ENCODE assay signal across 8 cellular contexts in the genomic region with DNA sequence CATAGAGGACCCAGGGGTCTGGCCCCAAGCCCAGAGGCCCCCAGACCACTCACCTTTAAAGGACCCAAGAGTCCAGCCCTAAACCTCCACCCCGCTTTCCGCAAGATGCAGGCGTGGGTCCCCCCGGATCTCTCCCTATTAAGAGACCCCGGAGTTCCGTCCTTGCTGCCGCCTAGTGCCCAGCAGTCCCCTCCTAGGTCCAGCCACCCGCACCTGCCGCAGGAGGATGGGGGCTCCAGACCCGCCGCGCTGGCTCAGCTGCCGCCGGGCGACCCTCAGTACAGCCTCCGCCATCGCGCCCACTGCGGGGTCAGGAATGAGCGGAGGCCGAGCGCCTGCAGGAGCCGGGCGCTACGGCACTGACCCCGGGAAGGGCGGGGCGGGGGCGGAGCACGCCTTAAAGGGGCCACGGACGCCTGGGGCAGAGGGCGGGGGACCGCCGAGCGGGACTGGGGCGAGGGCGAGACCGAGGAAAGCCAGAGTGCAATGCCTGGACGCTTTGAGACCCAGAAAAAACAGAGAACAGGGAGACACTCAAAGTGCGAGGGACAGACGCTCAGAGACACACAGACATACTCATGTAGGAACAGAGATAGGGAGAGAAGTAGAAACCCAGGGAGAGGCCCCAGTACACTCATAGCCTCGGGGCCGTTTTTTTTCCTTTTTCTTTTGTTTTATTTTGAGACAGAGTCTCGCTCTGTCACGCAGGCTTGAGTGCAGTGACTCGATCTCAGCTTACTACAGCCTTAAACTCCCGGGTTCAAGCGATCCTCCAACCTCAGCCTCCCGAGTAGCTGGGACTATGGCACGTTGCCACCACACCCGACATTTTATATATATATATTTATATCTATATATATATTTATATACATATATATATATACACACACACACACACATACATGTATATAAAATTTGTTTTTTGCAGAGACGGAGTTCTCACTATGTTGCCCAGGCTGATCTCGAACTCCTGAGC. TPM values are rescaled to one million over a fixed set of nuclear protein-coding genes. Genes with fewer than 3 reads are reported as not detected.
DNase-seq lines count a peak whose midpoint lies in the region; ATAC-seq and TF ChIP-seq lines count a peak whose summit lies in the region.

A gene with protein sequence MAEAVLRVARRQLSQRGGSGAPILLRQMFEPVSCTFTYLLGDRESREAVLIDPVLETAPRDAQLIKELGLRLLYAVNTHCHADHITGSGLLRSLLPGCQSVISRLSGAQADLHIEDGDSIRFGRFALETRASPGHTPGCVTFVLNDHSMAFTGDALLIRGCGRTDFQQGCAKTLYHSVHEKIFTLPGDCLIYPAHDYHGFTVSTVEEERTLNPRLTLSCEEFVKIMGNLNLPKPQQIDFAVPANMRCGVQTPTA (minus strand): TSS at position 318 of the 976 bp plus-strand sequence. CDS start 24 bp downstream, at position 294.

- CTCF ChIA-PET in activated naive CD4-positive, alpha-beta T cell treated with anti-CD3 and anti-CD28 coated beads for 36 hours (lab: Charles Lee) = interaction anchor here (1.1 to 6.1 kb wide), 7 partner anchors 7 to 95 kb away, joined by 3 to 49 read pairs (median 12); no protein-coding TSS in a partner anchor

- H3K36me3 ChIP-seq in SJSA1 (no peaks in the 10 kb centered on the region; the same call in 1 of the 2 replicates), gastroesophageal sphincter (no peaks in the 10 kb centered on the region), neuron (ENCODE audit: insufficient read depth, low read length) (no peaks in the 10 kb centered on the region)

- H2AFZ ChIP-seq in neuron (ENCODE audit: low read depth, low read length) = peak within 1 kb of the TSS; percentile 58

- H3K4me1 ChIP-seq in SJSA1 (replicated peaks) (peaks cover 26% of the 10 kb centered on the region), gastroesophageal sphincter (peaks cover 0 to 51% (median 11%) of the 10 kb centered on the region in 3 donors), neuron (ENCODE audit: insufficient read depth, low read length) (peaks cover 15% of the 10 kb centered on the region)

- peak within 1 kb of the TSS; percentile 97 for H3K4me3 Mint-ChIP-seq in activated naive CD4-positive, alpha-beta T cell treated with anti-CD3 and anti-CD28 coated beads for 36 hours

- intact Hi-C loops in activated naive CD4-positive, alpha-beta T cell treated with anti-CD3 and anti-CD28 coated beads for 36 hours (cut with micrococcal nuclease) = loop anchor here (2.0 to 5.0 kb wide), 2 partner anchors 22 to 255 kb away; a partner anchor contains a TSS

- H3K27ac ChIP-seq in SJSA1 = peak within 1 kb of the TSS; percentile 55
- peak within 1 kb of the TSS; percentile 82 to 90 (median 89) for H3K27ac ChIP-seq in gastroesophageal sphincter
- H3K27ac ChIP-seq in temporal lobe (ENCODE audit: low read depth, low read length) = peak within 1 kb of the TSS; percentile 19

- H3K9me3 ChIP-seq in SJSA1 (replicated peaks) = no peaks in the 10 kb centered on the region
- no peaks in the 10 kb centered on the region for H3K9me3 ChIP-seq in gastroesophageal sphincter
- no peaks in the 10 kb centered on the region for H3K9me3 ChIP-seq in neuron (ENCODE audit: low read length)

- peak in 1 of 4 experiments; percentile 17 for TF ChIP-seq CTCF in gastroesophageal sphincter (IDR thresholded peaks at IDR 0.05)

- peak within 1 kb of the TSS; percentile 81 for H3K4me3 ChIP-seq in Jurkat, Clone E6-1 (ENCODE audit: low read length)
- H3K4me3 ChIP-seq in SJSA1 (peak within 1 kb of the TSS; percentile 61), gastroesophageal sphincter (peak within 1 kb of the TSS; percentile 79 to 91), neuron (ENCODE audit: low read length) (peak within 1 kb of the TSS; percentile 77)

- WGBS in gastroesophageal sphincter (ENCODE audit: low coverage in 1 of 2), 2 donors = 1 to 11% methylated on average over 17 to 24 of the region's 54 CpGs

- TF ChIP-seq EP300 in gastroesophageal sphincter (IDR thresholded peaks at IDR 0.05) = no peak

- DNase-seq in CD1c-positive myeloid dendritic cell (ENCODE audit: extremely low spot score) (peak; percentile 71), SJSA1 (ENCODE audit: low read depth in 1 of 2, low spot score in 2 of 2) (peak; percentile 76 to 79)
- no peak for DNase-seq in Jurkat, Clone E6-1 (ENCODE audit: low read depth, low spot score)
- peak; percentile 73 for DNase-seq in activated naive CD4-positive, alpha-beta T cell treated with anti-CD3 and anti-CD28 coated beads for 36 hours

- no peaks in the 10 kb centered on the region for H3K9me3 Mint-ChIP-seq in activated naive CD4-positive, alpha-beta T cell treated with anti-CD3 and anti-CD28 coated beads for 36 hours

- peaks cover 3% of the 10 kb centered on the region for H3K36me3 Mint-ChIP-seq in activated naive CD4-positive, alpha-beta T cell treated with anti-CD3 and anti-CD28 coated beads for 36 hours (ENCODE audit: low read depth)

- TF ChIP-seq POLR2A in gastroesophageal sphincter (IDR thresholded peaks at IDR 0.05) = peak; percentile 69 to 78

- H3K27me3 ChIP-seq in SJSA1 (replicated peaks) (no peaks in the 10 kb centered on the region), gastroesophageal sphincter (no peaks in the 10 kb centered on the region), neuron (ENCODE audit: insufficient read depth, low read length) (no peaks in the 10 kb centered on the region)

- peak within 1 kb of the TSS; percentile 96 for H3K27ac Mint-ChIP-seq in activated naive CD4-positive, alpha-beta T cell treated with anti-CD3 and anti-CD28 coated beads for 36 hours

- H3K27me3 Mint-ChIP-seq in activated naive CD4-positive, alpha-beta T cell treated with anti-CD3 and anti-CD28 coated beads for 36 hours (ENCODE audit: low read depth) = no peaks in the 10 kb centered on the region

- H3K4me1 Mint-ChIP-seq in activated naive CD4-positive, alpha-beta T cell treated with anti-CD3 and anti-CD28 coated beads for 36 hours (ENCODE audit: low read depth) = peaks cover 22% of the 10 kb centered on the region

- ATAC-seq in GM19467 (IDR thresholded peaks at IDR 0.05; ENCODE audit: unreplicated experiment) (peak; percentile 50), gastroesophageal sphincter (peak; percentile 88)

RNA-seq across cellular contexts. Expression of the gene that starts here (rescaled TPM):
- polyA plus RNA-seq in Jurkat, Clone E6-1 (2012; ENCODE audit: insufficient read depth, insufficient read length) = 64.1 TPM
- total RNA-seq in SJSA1 (2014; rRNA removed; shearing (Covaris generic)) = 23.7 and 30.5 TPM in 2 replicates
- 10 to 100 TPM; 62.1 to 64.4 TPM for total RNA-seq in activated naive CD4-positive, alpha-beta T cell treated with anti-CD3 and anti-CD28 coated beads for 36 hours
- total RNA-seq in gastroesophageal sphincter = 10 to 100 TPM; 33.3 to 55.9 (median 52.3) TPM
- 17.0 TPM for total RNA-seq in temporal lobe

Comparison
In these comparisons a context has a peak if more than half of its experiments do, and no peak if none do; other contexts are left out.
1. H3K27ac ChIP-seq: peak in every context shown above with its lines; median percentile 89 in gastroesophageal sphincter; 55 in SJSA1; 19 in temporal lobe.